Comparison of ENCODE assay signal across 8 cellular contexts in genomic region chr9:118583414-118583813, GRCh38.
"Had no signal": no experiment of that assay in that cellular context is flagged by ENCODE, and none has a peak within 500 bp of the region (broad histone marks: within the 10 kb centered on the region; RNA-seq: fewer than 3 reads in every experiment).

No MANE protein-coding gene starts in this region.

- FAIRE-seq: G401.6, GM12878, GM12891, GM12892, GM18507, GM19239 had no signal

- H3K4me3 ChIP-seq: GM12878 had no signal

- ATAC-seq: GM12878 had no signal

- DNase-seq: GDM1, GF-D8 had no signal
